9 cellular contexts compared by ENCODE assay signal in the genomic region with DNA sequence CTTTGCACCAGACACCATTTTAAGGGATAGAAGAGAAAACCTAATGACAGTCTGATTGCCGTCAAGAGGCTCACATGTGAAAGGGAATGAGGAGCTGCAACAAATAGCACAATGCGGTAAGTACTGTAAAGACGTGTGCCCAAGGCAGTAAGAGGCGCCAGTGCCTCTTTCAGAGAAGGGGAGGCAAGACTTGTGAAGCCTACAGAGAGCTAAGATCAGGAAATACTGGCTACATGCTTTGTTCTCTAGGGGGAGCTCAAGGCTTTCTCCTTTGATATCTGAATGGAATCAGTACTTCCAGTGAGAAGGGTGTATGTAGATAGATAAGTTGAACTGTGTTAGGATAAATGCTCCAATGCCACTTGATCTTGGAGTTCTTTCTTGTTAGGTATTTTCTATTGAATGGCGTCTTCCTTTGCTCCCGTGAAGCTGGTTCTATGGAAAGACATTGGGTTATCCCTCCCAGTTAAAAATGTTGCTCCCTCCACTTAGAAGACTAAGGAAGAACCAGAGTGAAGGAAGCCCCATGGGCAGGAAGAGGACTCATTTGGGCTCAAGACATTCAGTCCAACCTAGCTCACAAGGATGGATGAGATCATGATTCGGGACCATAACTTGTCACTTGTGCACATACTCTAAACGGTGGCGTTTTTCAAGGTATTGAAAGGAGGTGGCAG. TPM values are rescaled to one million over a fixed set of nuclear protein-coding genes. Genes with fewer than 3 reads are reported as not detected.
DNase-seq lines count a peak whose midpoint lies in the region; ATAC-seq, FAIRE-seq and TF ChIP-seq lines count a peak whose summit lies in the region.
"Had no signal": no experiment of that assay in that cellular context is flagged by ENCODE, and none has a peak within 500 bp of the region (broad histone marks: within the 10 kb centered on the region; RNA-seq: fewer than 3 reads in every experiment).

No MANE protein-coding gene starts in this region.

- SMC1A ChIA-PET in GM12878 (lab: Charles Lee; ENCODE audit: uncharacterized antibody, unreplicated experiment), result interaction anchor here (0.7 to 2.4 kb wide), 13 partner anchors 9 to 108 kb away, joined by 3 to 41 read pairs (median 3); a partner anchor contains a TSS

- no peaks in the 10 kb centered on the region for H3K79me2 ChIP-seq in GM12878 (ENCODE audit: control insufficient read depth, insufficient read depth, low read length)

- in situ Hi-C loops in GM12878 (cut with MboI), result loop anchor here (5.0 kb wide), 1 partner anchor 73 kb away; a partner anchor contains a TSS

- H2AFZ ChIP-seq in GM12878 (ENCODE audit: control insufficient read depth, low read depth, low read length), result no peak overlapping the region

- no peak overlapping the region for H3K4me3 ChIP-seq in GM12878
- H3K4me3 ChIP-seq in spleen, result no peak overlapping the region

- POLR2A ChIA-PET in GM12878 (lab: Charles Lee), result no interaction called here

- BruUV-seq in GM12878 (replicated peaks; lab: Mats Ljungman, UMichigan), result no TSS peak

- TF ChIP-seq EP300 in GM12878 (IDR thresholded peaks at IDR 0.05; ENCODE audit: borderline replicate concordance in 1 of 2, control insufficient read depth in 1 of 2, low read depth in 2 of 2, low read length in 2 of 2), result no peak

- H3K27ac ChIP-seq in GM12878 (ENCODE audit: control insufficient read depth, insufficient read depth), result no peak overlapping the region
- no peak overlapping the region for H3K27ac ChIP-seq in spleen

- TF ChIP-seq CTCF in GM12878 (IDR thresholded peaks at IDR 0.05 in 2 of 3, conservative IDR thresholded peaks at IDR 0.05 in 1 of 3; ENCODE audit: control insufficient read depth in 2 of 3, extremely low read depth in 1 of 3, insufficient read depth in 1 of 3, low read depth in 3 of 3, low read length in 3 of 3), result peak; percentile 66 to 82 (median 73)
- TF ChIP-seq CTCF in spleen (IDR thresholded peaks at IDR 0.05 in 8 of 11, conservative IDR thresholded peaks at IDR 0.05 in 3 of 11), result peak in 9 of 11 experiments; percentile 10 to 67 (median 53)

- H4K20me1 ChIP-seq in GM12878 (ENCODE audit: control insufficient read depth, insufficient read depth), result no peaks in the 10 kb centered on the region

- intact Hi-C loops in GM12878 (cut with micrococcal nuclease; ENCODE audit: unreplicated experiment), result loop anchor here (1.0 kb wide), 1 partner anchor 71 kb away; no protein-coding TSS in a partner anchor
- intact Hi-C loops in spleen (cut with DNase I; ENCODE audit: low total_unique reads), result loop anchor here (5.0 kb wide), 1 partner anchor 73 kb away; a partner anchor contains a TSS

- H3K36me3 ChIP-seq in GM12878 (ENCODE audit: control insufficient read depth in 2 of 2, insufficient read depth in 2 of 2, low read length in 1 of 2) (no peaks in the 10 kb centered on the region), spleen (no peaks in the 10 kb centered on the region)

- TF ChIP-seq POLR2A in GM12878 (IDR thresholded peaks at IDR 0.05; ENCODE audit: low read depth, low read length), result no peak
- TF ChIP-seq POLR2A in spleen (IDR thresholded peaks at IDR 0.05), result no peak

- H3K9me3 ChIP-seq in GM12878 (replicated peaks; ENCODE audit: control insufficient read depth, insufficient read depth, low read length) (no peaks in the 10 kb centered on the region), spleen (no peaks in the 10 kb centered on the region)

- H3K27me3 ChIP-seq in GM12878 (replicated peaks in 1 of 2; ENCODE audit: control insufficient read depth in 2 of 2, insufficient read depth in 2 of 2, low read length in 1 of 2), result no peaks in the 10 kb centered on the region
- H3K27me3 ChIP-seq in spleen (replicated peaks in 1 of 7), result peaks cover 0 to 16% (median 0%) of the 10 kb centered on the region in 7 donors

- FAIRE-seq in GM12878 (lab: Jason Lieb, UNC), result peak; percentile 94

- CTCF ChIA-PET in GM12878 (lab: Yijun Ruan, JAX), result interaction anchor here (0.8 to 12.4 kb wide), 22 partner anchors 8 to 113 kb away, joined by 3 to 228 read pairs (median 4); a partner anchor contains a TSS

- DNase-seq in activated CD4-positive, alpha-beta T cell treated with anti-CD3 and anti-CD28 coated beads for 48 hours, result peak; percentile 21
- DNase-seq in activated CD4-positive, alpha-beta T cell treated with anti-CD3 and anti-CD28 coated beads, Interleukin-2, amount 50 U/mL, for 4 hours, result no peak
- DNase-seq in HT-29 (ENCODE audit: low spot score), result peak; percentile 80
- DNase-seq in NCI-H748 treated with DMSO at 0.1 percent for 48 hours (lab: John Stamatoyannopoulos, UW), result peak; percentile 83
- DNase-seq in GM12878 (ENCODE audit: low read depth, low spot score), result no peak
- peak; percentile 84 for DNase-seq in iPS DF 19.7 (ENCODE audit: low read depth, low spot score)
- no peak for DNase-seq in spleen

- WGBS in GM12878 (ENCODE audit: insufficient coverage, insufficient replicate concordance, low lambda C conversion rate, missing lambda C conversion rate), result 12% methylated on average over 9 of the region's 9 CpGs
- WGBS in spleen, 5 donors, result 35 to 46% (median 40%) methylated on average over 9 of the region's 9 CpGs

- no peak overlapping the region for H3K4me2 ChIP-seq in GM12878 (ENCODE audit: control insufficient read depth, insufficient read depth)

- ATAC-seq in GM21529 (IDR thresholded peaks at IDR 0.05; ENCODE audit: unreplicated experiment), result peak; percentile 95
- ATAC-seq in GM12878, result peak; percentile 96

- peak; percentile 80 for TF ChIP-seq RAD21 in GM12878 (IDR thresholded peaks at IDR 0.05; ENCODE audit: insufficient read depth, low read depth, low read length)

- no peaks in the 10 kb centered on the region for H3K4me1 ChIP-seq in GM12878 (ENCODE audit: control insufficient read depth, insufficient read depth, low read length)
- no peaks in the 10 kb centered on the region for H3K4me1 ChIP-seq in spleen

- RAD21 ChIA-PET in GM12878 (lab: Charles Lee; ENCODE audit: unreplicated experiment), result interaction anchor here (0.5 to 2.0 kb wide), 8 partner anchors 10 to 1186 kb away, joined by 3 to 15 read pairs (median 5); a partner anchor contains a TSS

- no peak overlapping the region for H3K9ac ChIP-seq in GM12878 (ENCODE audit: control insufficient read depth, insufficient read depth, low read length)

TF ChIP-seq in GM12878, 131 proteins besides CTCF, POLR2A, EP300 and RAD21:
- peak; percentile 46; the same call in 1 of the 2 replicates for TF ChIP-seq ZNF24 (IDR thresholded peaks at IDR 0.05)
- TF ChIP-seq BCL11A (IDR thresholded peaks at IDR 0.05; ENCODE audit: low read depth, low read length), result no peak
- TF ChIP-seq SMC3 (IDR thresholded peaks at IDR 0.05; ENCODE audit: borderline replicate concordance, low read length), result peak; percentile 48; the same call in 1 of the 2 replicates

RNA-seq across cellular contexts. Expression of a gene that starts 23.5 kb away (rescaled TPM):
- 0.16 TPM in 1 of 2 replicates, not detected in the other for total RNA-seq in HT-29 (2014; rRNA removed; shearing (Covaris generic))
- total RNA-seq in GM12878 (2013; cell fraction: nucleolus; rRNA removed), result not detected in 2 replicates
- not detected in 2 replicates for total RNA-seq in GM12878 (2014; rRNA removed)
- total RNA-seq in GM12878 (2014; rRNA removed; fragmentation: Illumina TruSeq; extraction: Trizol), result not detected in 2 replicates
- 0.66 and 0.82 TPM in 2 replicates for total RNA-seq in GM12878 (2021)
- not detected for polyA plus RNA-seq in GM12878 (2011; ENCODE audit: low read depth)
- polyA plus RNA-seq in GM12878 (2011; rRNA removed), result 0.04 and 0.09 TPM in 2 replicates
- polyA plus RNA-seq in GM12878 (2011; cell fraction: cytosol; rRNA removed), result 0.10 and 0.13 TPM in 2 replicates
- polyA plus RNA-seq in GM12878 (2011; cell fraction: nucleus; rRNA removed), result not detected in 2 replicates
- polyA plus RNA-seq in GM12878 (2012), result not detected in 2 replicates
- not detected in 2 replicates for polyA plus RNA-seq in GM12878 (2014; fragmentation: Illumina TruSeq; extraction: Trizol)
- not detected for polyA plus RNA-seq in GM12878 (2014; fragmentation: Nextera tagmentation; extraction: Ambion mirVana)
- polyA plus RNA-seq in GM12878 (2014; rRNA removed), result 0.03 TPM in 1 of 2 replicates, not detected in the other
- not detected for polyA plus RNA-seq in GM12878 (2016; fragmentation: Nextera tagmentation; extraction: Ambion mirVana)
- polyA minus RNA-seq in GM12878 (2011; rRNA and poly(A)+ RNA removed), result 0.41 TPM in 1 of 2 replicates, not detected in the other
- polyA minus RNA-seq in GM12878 (2011; cell fraction: cytosol; rRNA and poly(A)+ RNA removed), result not detected in 2 replicates
- not detected in 2 replicates for polyA minus RNA-seq in GM12878 (2011; cell fraction: nucleus; rRNA and poly(A)+ RNA removed)
- total RNA-seq in spleen, result under 1 TPM in 1 of 7 donors, not detected in 6; 0.52 TPM
- under 1 TPM; 0.15 to 0.83 (median 0.28) TPM for polyA plus RNA-seq in spleen
- total RNA-seq: CD8-positive, alpha-beta memory T cell had no signal
- polyA plus RNA-seq: CD8-positive, alpha-beta memory T cell had no signal

Comparison
In these comparisons a context has a peak if more than half of its experiments do, and no peak if none do; other contexts are left out.
1. DNase-seq: peak in activated CD4-positive, alpha-beta T cell treated with anti-CD3 and anti-CD28 coated beads for 48 hours (single experiment), HT-29 (single experiment), NCI-H748 treated with DMSO at 0.1 percent for 48 hours (single experiment) and iPS DF 19.7 (single experiment); none in activated CD4-positive, alpha-beta T cell treated with anti-CD3 and anti-CD28 coated beads, Interleukin-2, amount 50 U/mL, for 4 hours (0 of 2), GM12878 (single experiment) and spleen (single experiment).